In genomic region chr9:971901-972511, GRCh38 we compare ENCODE assay signal across 11 cellular contexts. TPM values are rescaled to one million over a fixed set of nuclear protein-coding genes. Genes with fewer than 3 reads are reported as not detected.
DNase-seq lines count a peak whose midpoint lies in the region; ATAC-seq and TF ChIP-seq lines count a peak whose summit lies in the region.
"Had no signal": no experiment of that assay in that cellular context is flagged by ENCODE, and none has a peak within 500 bp of the region (broad histone marks: within the 10 kb centered on the region; RNA-seq: fewer than 3 reads in every experiment).

No MANE protein-coding gene starts in this region.

- in situ Hi-C loops in mammary epithelial cell (cut with MboI; ENCODE audit: low sequenced_read_pairs in 2 of 2): no loop called here

- BruUV-seq in mammary epithelial cell (replicated peaks; lab: Mats Ljungman, UMichigan): no TSS peak

- ATAC-seq in left colon (peak; percentile 86), GM19397 (IDR thresholded peaks at IDR 0.05; ENCODE audit: unreplicated experiment) (no peak), GM19023 (IDR thresholded peaks at IDR 0.05; ENCODE audit: unreplicated experiment) (no peak)
- ATAC-seq: Panc1 had no signal

- H3K4me3 ChIP-seq in mammary epithelial cell (replicated peaks in 1 of 3; ENCODE audit: insufficient read depth in 1 of 3, low read depth in 2 of 3, low read length in 3 of 3): peak overlapping the region in 1 of 3 experiments; percentile 6
- H3K4me3 ChIP-seq in MM.1S (ENCODE audit: low read length): no peak overlapping the region

- no peaks in the 10 kb centered on the region for H3K36me3 Mint-ChIP-seq in T-helper 2 cell treated with Interferon-gamma antibody and Interleukin-4, amounts not matched to agents 5 μg/mL and 100 μg/mL, for 36 hours (ENCODE audit: low read depth)
- H3K36me3 Mint-ChIP-seq in stimulated activated naive CD8-positive, alpha-beta T cell treated with anti-CD3 and anti-CD28 coated beads, Interleukin-15, Interleukin-2, amounts not matched to agents 100 ng/mL and 50 ng/mL, for 24 hours (ENCODE audit: low read depth): peaks cover 9% of the 10 kb centered on the region

- peaks cover 5% of the 10 kb centered on the region for H3K4me1 Mint-ChIP-seq in T-helper 2 cell treated with Interferon-gamma antibody and Interleukin-4, amounts not matched to agents 5 μg/mL and 100 μg/mL, for 36 hours (ENCODE audit: low read depth)
- peaks cover 36% of the 10 kb centered on the region for H3K4me1 Mint-ChIP-seq in stimulated activated naive CD8-positive, alpha-beta T cell treated with anti-CD3 and anti-CD28 coated beads, Interleukin-15, Interleukin-2, amounts not matched to agents 100 ng/mL and 50 ng/mL, for 24 hours (ENCODE audit: low read depth)

- H3K9me3 Mint-ChIP-seq in T-helper 2 cell treated with Interferon-gamma antibody and Interleukin-4, amounts not matched to agents 5 μg/mL and 100 μg/mL, for 36 hours: no peaks in the 10 kb centered on the region
- peaks cover 9% of the 10 kb centered on the region for H3K9me3 Mint-ChIP-seq in stimulated activated naive CD8-positive, alpha-beta T cell treated with anti-CD3 and anti-CD28 coated beads, Interleukin-15, Interleukin-2, amounts not matched to agents 100 ng/mL and 50 ng/mL, for 24 hours
- H3K9me3 Mint-ChIP-seq: activated naive CD4-positive, alpha-beta T cell treated with anti-CD3 and anti-CD28 coated beads, Interleukin-2, amount 50 U/mL, for 72 hours had no signal

- dilution Hi-C loops in mammary epithelial cell (cut with HindIII; ENCODE audit: low sequenced_read_pairs): no loop called here

- H3K27me3 Mint-ChIP-seq in T-helper 2 cell treated with Interferon-gamma antibody and Interleukin-4, amounts not matched to agents 5 μg/mL and 100 μg/mL, for 36 hours (ENCODE audit: low read depth): peaks cover 80% of the 10 kb centered on the region
- H3K27me3 Mint-ChIP-seq in stimulated activated naive CD8-positive, alpha-beta T cell treated with anti-CD3 and anti-CD28 coated beads, Interleukin-15, Interleukin-2, amounts not matched to agents 100 ng/mL and 50 ng/mL, for 24 hours: peaks cover 78% of the 10 kb centered on the region

- CTCF ChIA-PET in mammary epithelial cell (lab: Charles Lee; ENCODE audit: low non-redundant PET): no interaction called here

- no peaks in the 10 kb centered on the region for H3K9me2 ChIP-seq in MM.1S (replicated peaks; ENCODE audit: insufficient read depth, low read length)

- no peak for TF ChIP-seq CTCF in mammary epithelial cell (conservative IDR thresholded peaks at IDR 0.05 in 1 of 2, IDR thresholded peaks at IDR 0.05 in 1 of 2; ENCODE audit: extremely low read depth in 1 of 2, insufficient read depth in 1 of 2, low read depth in 1 of 2, low read length in 2 of 2)
- TF ChIP-seq CTCF in MM.1S (IDR thresholded peaks at IDR 0.05; ENCODE audit: low read length): no peak

- H2AFZ ChIP-seq in mammary epithelial cell (ENCODE audit: low read depth, low read length) (peak overlapping the region; percentile 17), MM.1S (ENCODE audit: low read length) (no peak overlapping the region)

- DNase-seq in T-helper 2 cell treated with Interferon-gamma antibody and Interleukin-4, amounts not matched to agents 5 μg/mL and 100 μg/mL, for 36 hours (ENCODE audit: low spot score): no peak
- DNase-seq in T-helper 2 cell (no peak), mammary epithelial cell (no peak), left colon (peak in 1 of 2 donors; percentile 58), MM.1S (no peak)

- H3K4me3 Mint-ChIP-seq in T-helper 2 cell treated with Interferon-gamma antibody and Interleukin-4, amounts not matched to agents 5 μg/mL and 100 μg/mL, for 36 hours: peak overlapping the region; percentile 38
- peak overlapping the region; percentile 37 for H3K4me3 Mint-ChIP-seq in stimulated activated naive CD8-positive, alpha-beta T cell treated with anti-CD3 and anti-CD28 coated beads, Interleukin-15, Interleukin-2, amounts not matched to agents 100 ng/mL and 50 ng/mL, for 24 hours

- H3K9ac ChIP-seq in mammary epithelial cell (ENCODE audit: insufficient read depth, low read length) (no peak overlapping the region), MM.1S (ENCODE audit: low read length) (no peak overlapping the region)

- peaks cover 81% of the 10 kb centered on the region for H3K27me3 ChIP-seq in mammary epithelial cell (ENCODE audit: insufficient read depth, low read length)
- H3K27me3 ChIP-seq in MM.1S (replicated peaks; ENCODE audit: insufficient read depth, low read length): peaks cover 9% of the 10 kb centered on the region; the same call in 1 of the 2 replicates

- WGBS in mammary epithelial cell (ENCODE audit: low coverage, missing lambda C conversion rate): 18% methylated on average over 12 of the region's 42 CpGs

- no peaks in the 10 kb centered on the region for H3F3A ChIP-seq in MM.1S (ENCODE audit: insufficient read depth, low read length)

- H3K4me1 ChIP-seq in mammary epithelial cell (ENCODE audit: insufficient read depth, low read length) (no peaks in the 10 kb centered on the region), MM.1S (ENCODE audit: low read length) (no peaks in the 10 kb centered on the region)

- H3K9me3 ChIP-seq in mammary epithelial cell (replicated peaks; ENCODE audit: insufficient read depth, low read length) (peaks cover 10% of the 10 kb centered on the region), MM.1S (replicated peaks; ENCODE audit: insufficient read depth, low read length) (no peaks in the 10 kb centered on the region)

- H3K36me3 ChIP-seq in mammary epithelial cell (ENCODE audit: insufficient read depth, low read length) (no peaks in the 10 kb centered on the region), MM.1S (replicated peaks; ENCODE audit: insufficient read depth, low read length) (no peaks in the 10 kb centered on the region)

- intact Hi-C loops in mammary epithelial cell (cut with micrococcal nuclease): no loop called here
- intact Hi-C loops in left colon (cut with DNase I, micrococcal nuclease): no loop called here

- H3K4me2 ChIP-seq in mammary epithelial cell (ENCODE audit: insufficient read depth, low read depth, low read length): peak overlapping the region; percentile 43
- no peak overlapping the region for H3K4me2 ChIP-seq in MM.1S (ENCODE audit: low read depth, low read length)

- H4K20me1 ChIP-seq in mammary epithelial cell (ENCODE audit: insufficient read depth, low read length) (no peaks in the 10 kb centered on the region), MM.1S (ENCODE audit: insufficient read depth, low read length) (no peaks in the 10 kb centered on the region)

- H3K79me2 ChIP-seq in mammary epithelial cell (ENCODE audit: insufficient read depth, low read length) (no peaks in the 10 kb centered on the region), MM.1S (ENCODE audit: low read length) (no peaks in the 10 kb centered on the region)

- H3K27ac ChIP-seq in mammary epithelial cell (ENCODE audit: insufficient read depth, low read depth, low read length) (no peak overlapping the region), MM.1S (ENCODE audit: low read length) (no peak overlapping the region)

- no peak overlapping the region for H3K27ac Mint-ChIP-seq in T-helper 2 cell treated with Interferon-gamma antibody and Interleukin-4, amounts not matched to agents 5 μg/mL and 100 μg/mL, for 36 hours
- no peak overlapping the region for H3K27ac Mint-ChIP-seq in stimulated activated naive CD8-positive, alpha-beta T cell treated with anti-CD3 and anti-CD28 coated beads, Interleukin-15, Interleukin-2, amounts not matched to agents 100 ng/mL and 50 ng/mL, for 24 hours
- H3K27ac Mint-ChIP-seq: activated naive CD4-positive, alpha-beta T cell treated with anti-CD3 and anti-CD28 coated beads, Interleukin-2, amount 50 U/mL, for 72 hours had no signal

RNA-seq across cellular contexts. Expression of gene DMRT3, which starts 4.4 kb away (rescaled TPM):
- not detected for total RNA-seq in mammary epithelial cell
- polyA plus RNA-seq in mammary epithelial cell: not detected
- polyA minus RNA-seq in mammary epithelial cell: not detected
- total RNA-seq in left colon: not detected
- total RNA-seq: activated naive CD4-positive, alpha-beta T cell treated with anti-CD3 and anti-CD28 coated beads, Interleukin-2, amount 50 U/mL, for 72 hours; mucosa of gallbladder had no signal
